ENCODE assay signal across 1 cellular context in the genomic region with DNA sequence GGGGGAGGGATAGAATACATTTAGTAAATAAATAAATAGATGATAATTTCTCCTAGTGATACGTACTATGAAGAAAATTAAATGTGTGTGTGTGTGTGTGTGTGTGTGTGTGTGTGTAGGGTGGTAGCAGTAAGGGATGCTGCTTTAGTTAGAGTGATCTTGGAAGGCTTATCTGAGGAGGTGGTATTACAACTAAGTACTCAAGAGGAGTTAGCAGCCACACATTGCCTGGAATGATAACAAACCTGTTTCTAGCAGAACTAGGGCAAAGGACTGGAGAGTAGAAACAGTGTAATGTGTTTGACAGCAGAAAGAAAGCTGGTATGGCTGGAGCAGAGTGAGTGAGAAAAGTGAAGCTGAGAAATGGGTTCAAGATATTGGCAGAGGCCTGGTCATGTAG.
TF ChIP-seq lines count a peak whose summit lies in the region.

No MANE protein-coding gene starts in this region.

TF ChIP-seq in K562, 482 proteins besides CTCF, POLR2A, EP300 and RAD21 (continued from another document and continues in another):
- TF ChIP-seq HBP1 (CRISPR knock-in tag; IDR thresholded peaks at IDR 0.05) (no peak), ZNF212 (CRISPR knock-in tag; IDR thresholded peaks at IDR 0.05) (no peak), MTA2 (IDR thresholded peaks at IDR 0.05; ENCODE audit: low read depth) (no peak), ZFP30 (CRISPR knock-in tag; IDR thresholded peaks at IDR 0.05; ENCODE audit: borderline replicate concordance) (no peak), CBX3 (IDR thresholded peaks at IDR 0.05; ENCODE audit: borderline replicate concordance in 1 of 2, low read length in 2 of 2) (peak in 1 of 2 experiments; percentile 69; a peak in 1 of 3 replicates), NFYB (IDR thresholded peaks at IDR 0.05; ENCODE audit: extremely low read depth, insufficient read length) (no peak), ELF4 (CRISPR knock-in tag; IDR thresholded peaks at IDR 0.05) (peak; percentile 55; the same call in 1 of the 2 replicates), NCOR1 (IDR thresholded peaks at IDR 0.05) (peak; percentile 57; the same call in 1 of the 2 replicates), MITF (IDR thresholded peaks at IDR 0.05) (no peak), CSDE1 (IDR thresholded peaks at IDR 0.05) (no peak), TAL1 (IDR thresholded peaks at IDR 0.05) (peak; percentile 58; the same call in 1 of the 2 replicates), ZNF717 (CRISPR knock-in tag; IDR thresholded peaks at IDR 0.05) (no peak), HMGN3 (IDR thresholded peaks at IDR 0.05; ENCODE audit: borderline replicate concordance, extremely low read depth, insufficient read length, low read depth, low read length) (no peak), ZNF175 (CRISPR knock-in tag; IDR thresholded peaks at IDR 0.05; ENCODE audit: low read depth) (no peak), LEF1 (IDR thresholded peaks at IDR 0.05) (no peak), HDAC1 (IDR thresholded peaks at IDR 0.05) (no peak), TRIM24 (IDR thresholded peaks at IDR 0.05) (peak; percentile 53 to 60; a peak in 2 of 4 replicates), ZBTB9 (CRISPR knock-in tag; IDR thresholded peaks at IDR 0.05) (no peak), PHB (CRISPR knock-in tag; IDR thresholded peaks at IDR 0.05) (no peak), IRF1 (CRISPR knock-in tag; IDR thresholded peaks at IDR 0.05; ENCODE audit: borderline replicate concordance) (no peak), RBM22 (IDR thresholded peaks at IDR 0.05; ENCODE audit: low read depth, low read length, poor library complexity, severe bottlenecking) (no peak), MNT (conservative IDR thresholded peaks at IDR 0.05) (no peak), HMG20B (CRISPR knock-in tag; IDR thresholded peaks at IDR 0.05) (no peak), TCFL5 (CRISPR knock-in tag; conservative IDR thresholded peaks at IDR 0.05) (no peak), COPS2 (conservative IDR thresholded peaks at IDR 0.05) (no peak), TEAD1 (CRISPR knock-in tag; IDR thresholded peaks at IDR 0.05) (no peak), ATF1 (CRISPR knock-in tag; IDR thresholded peaks at IDR 0.05) (no peak), ATF1 (tag; IDR thresholded peaks at IDR 0.05) (no peak), MCM5 (IDR thresholded peaks at IDR 0.05; ENCODE audit: low read depth) (no peak), ZNF75A (CRISPR knock-in tag; IDR thresholded peaks at IDR 0.05) (no peak), EGR1 (conservative IDR thresholded peaks at IDR 0.05) (no peak), SRSF9 (IDR thresholded peaks at IDR 0.05; ENCODE audit: borderline replicate concordance, low read depth, low read length) (no peak), ZFP1 (CRISPR knock-in tag; IDR thresholded peaks at IDR 0.05) (no peak), KLF16 (IDR thresholded peaks at IDR 0.05) (no peak)
- TF ChIP-seq, protein P1, sequence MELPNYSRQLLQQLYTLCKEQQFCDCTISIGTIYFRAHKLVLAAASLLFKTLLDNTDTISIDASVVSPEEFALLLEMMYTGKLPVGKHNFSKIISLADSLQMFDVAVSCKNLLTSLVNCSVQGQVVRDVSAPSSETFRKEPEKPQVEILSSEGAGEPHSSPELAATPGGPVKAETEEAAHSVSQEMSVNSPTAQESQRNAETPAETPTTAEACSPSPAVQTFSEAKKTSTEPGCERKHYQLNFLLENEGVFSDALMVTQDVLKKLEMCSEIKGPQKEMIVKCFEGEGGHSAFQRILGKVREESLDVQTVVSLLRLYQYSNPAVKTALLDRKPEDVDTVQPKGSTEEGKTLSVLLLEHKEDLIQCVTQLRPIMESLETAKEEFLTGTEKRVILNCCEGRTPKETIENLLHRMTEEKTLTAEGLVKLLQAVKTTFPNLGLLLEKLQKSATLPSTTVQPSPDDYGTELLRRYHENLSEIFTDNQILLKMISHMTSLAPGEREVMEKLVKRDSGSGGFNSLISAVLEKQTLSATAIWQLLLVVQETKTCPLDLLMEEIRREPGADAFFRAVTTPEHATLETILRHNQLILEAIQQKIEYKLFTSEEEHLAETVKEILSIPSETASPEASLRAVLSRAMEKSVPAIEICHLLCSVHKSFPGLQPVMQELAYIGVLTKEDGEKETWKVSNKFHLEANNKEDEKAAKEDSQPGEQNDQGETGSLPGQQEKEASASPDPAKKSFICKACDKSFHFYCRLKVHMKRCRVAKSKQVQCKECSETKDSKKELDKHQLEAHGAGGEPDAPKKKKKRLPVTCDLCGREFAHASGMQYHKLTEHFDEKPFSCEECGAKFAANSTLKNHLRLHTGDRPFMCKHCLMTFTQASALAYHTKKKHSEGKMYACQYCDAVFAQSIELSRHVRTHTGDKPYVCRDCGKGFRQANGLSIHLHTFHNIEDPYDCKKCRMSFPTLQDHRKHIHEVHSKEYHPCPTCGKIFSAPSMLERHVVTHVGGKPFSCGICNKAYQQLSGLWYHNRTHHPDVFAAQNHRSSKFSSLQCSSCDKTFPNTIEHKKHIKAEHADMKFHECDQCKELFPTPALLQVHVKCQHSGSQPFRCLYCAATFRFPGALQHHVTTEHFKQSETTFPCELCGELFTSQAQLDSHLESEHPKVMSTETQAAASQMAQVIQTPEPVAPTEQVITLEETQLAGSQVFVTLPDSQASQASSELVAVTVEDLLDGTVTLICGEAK (IDR thresholded peaks at IDR 0.05) = no peak
- TF ChIP-seq, protein P1 (CRISPR knock-in tag; IDR thresholded peaks at IDR 0.05) = no peak
- TF ChIP-seq, protein P2, sequence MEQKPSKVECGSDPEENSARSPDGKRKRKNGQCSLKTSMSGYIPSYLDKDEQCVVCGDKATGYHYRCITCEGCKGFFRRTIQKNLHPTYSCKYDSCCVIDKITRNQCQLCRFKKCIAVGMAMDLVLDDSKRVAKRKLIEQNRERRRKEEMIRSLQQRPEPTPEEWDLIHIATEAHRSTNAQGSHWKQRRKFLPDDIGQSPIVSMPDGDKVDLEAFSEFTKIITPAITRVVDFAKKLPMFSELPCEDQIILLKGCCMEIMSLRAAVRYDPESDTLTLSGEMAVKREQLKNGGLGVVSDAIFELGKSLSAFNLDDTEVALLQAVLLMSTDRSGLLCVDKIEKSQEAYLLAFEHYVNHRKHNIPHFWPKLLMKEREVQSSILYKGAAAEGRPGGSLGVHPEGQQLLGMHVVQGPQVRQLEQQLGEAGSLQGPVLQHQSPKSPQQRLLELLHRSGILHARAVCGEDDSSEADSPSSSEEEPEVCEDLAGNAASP (IDR thresholded peaks at IDR 0.05) = no peak
- TF ChIP-seq, protein P3, sequence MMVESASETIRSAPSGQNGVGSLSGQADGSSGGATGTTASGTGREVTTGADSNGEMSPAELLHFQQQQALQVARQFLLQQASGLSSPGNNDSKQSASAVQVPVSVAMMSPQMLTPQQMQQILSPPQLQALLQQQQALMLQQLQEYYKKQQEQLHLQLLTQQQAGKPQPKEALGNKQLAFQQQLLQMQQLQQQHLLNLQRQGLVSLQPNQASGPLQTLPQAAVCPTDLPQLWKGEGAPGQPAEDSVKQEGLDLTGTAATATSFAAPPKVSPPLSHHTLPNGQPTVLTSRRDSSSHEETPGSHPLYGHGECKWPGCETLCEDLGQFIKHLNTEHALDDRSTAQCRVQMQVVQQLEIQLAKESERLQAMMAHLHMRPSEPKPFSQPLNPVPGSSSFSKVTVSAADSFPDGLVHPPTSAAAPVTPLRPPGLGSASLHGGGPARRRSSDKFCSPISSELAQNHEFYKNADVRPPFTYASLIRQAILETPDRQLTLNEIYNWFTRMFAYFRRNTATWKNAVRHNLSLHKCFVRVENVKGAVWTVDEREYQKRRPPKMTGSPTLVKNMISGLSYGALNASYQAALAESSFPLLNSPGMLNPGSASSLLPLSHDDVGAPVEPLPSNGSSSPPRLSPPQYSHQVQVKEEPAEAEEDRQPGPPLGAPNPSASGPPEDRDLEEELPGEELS (CRISPR knock-in tag; IDR thresholded peaks at IDR 0.05; ENCODE audit: borderline replicate concordance) = no peak
- TF ChIP-seq, protein P4, sequence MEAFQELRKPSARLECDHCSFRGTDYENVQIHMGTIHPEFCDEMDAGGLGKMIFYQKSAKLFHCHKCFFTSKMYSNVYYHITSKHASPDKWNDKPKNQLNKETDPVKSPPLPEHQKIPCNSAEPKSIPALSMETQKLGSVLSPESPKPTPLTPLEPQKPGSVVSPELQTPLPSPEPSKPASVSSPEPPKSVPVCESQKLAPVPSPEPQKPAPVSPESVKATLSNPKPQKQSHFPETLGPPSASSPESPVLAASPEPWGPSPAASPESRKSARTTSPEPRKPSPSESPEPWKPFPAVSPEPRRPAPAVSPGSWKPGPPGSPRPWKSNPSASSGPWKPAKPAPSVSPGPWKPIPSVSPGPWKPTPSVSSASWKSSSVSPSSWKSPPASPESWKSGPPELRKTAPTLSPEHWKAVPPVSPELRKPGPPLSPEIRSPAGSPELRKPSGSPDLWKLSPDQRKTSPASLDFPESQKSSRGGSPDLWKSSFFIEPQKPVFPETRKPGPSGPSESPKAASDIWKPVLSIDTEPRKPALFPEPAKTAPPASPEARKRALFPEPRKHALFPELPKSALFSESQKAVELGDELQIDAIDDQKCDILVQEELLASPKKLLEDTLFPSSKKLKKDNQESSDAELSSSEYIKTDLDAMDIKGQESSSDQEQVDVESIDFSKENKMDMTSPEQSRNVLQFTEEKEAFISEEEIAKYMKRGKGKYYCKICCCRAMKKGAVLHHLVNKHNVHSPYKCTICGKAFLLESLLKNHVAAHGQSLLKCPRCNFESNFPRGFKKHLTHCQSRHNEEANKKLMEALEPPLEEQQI (IDR thresholded peaks at IDR 0.05) = peak; percentile 51; the same call in 1 of the 2 replicates
